In genomic region chr9:33817327-33818166, GRCh38 we compare ENCODE assay signal across 8 cellular contexts. TPM values are rescaled to one million over a fixed set of nuclear protein-coding genes. Genes with fewer than 3 reads are reported as not detected.
DNase-seq lines count a peak whose midpoint lies in the region; ATAC-seq and TF ChIP-seq lines count a peak whose summit lies in the region.

No MANE protein-coding gene starts in this region.

- TF ChIP-seq POLR2A in Raji (IDR thresholded peaks at IDR 0.05; ENCODE audit: insufficient read depth, low read depth, low read length) (peak; percentile 47), upper lobe of left lung (IDR thresholded peaks at IDR 0.05) (peak in 2 of 4 donors; percentile 50 to 79)

- peak overlapping the region; percentile 72 to 96 (median 88) for H3K4me3 ChIP-seq in upper lobe of left lung

- CTCF ChIA-PET in CD4-positive, alpha-beta T cell (lab: Charles Lee), result no interaction called here

- peak overlapping the region; percentile 96 for H3K4me3 Mint-ChIP-seq in CD4-positive, alpha-beta T cell
- H3K4me3 Mint-ChIP-seq in osteocyte (ENCODE audit: unreplicated experiment), result peak overlapping the region; percentile 77

- no peaks in the 10 kb centered on the region for H3K9me3 Mint-ChIP-seq in CD4-positive, alpha-beta T cell
- H3K9me3 Mint-ChIP-seq in osteocyte (ENCODE audit: unreplicated experiment), result no peaks in the 10 kb centered on the region

- POLR2A ChIA-PET in CD4-positive, alpha-beta T cell (lab: Charles Lee), result interaction anchor here (0.8 to 1.3 kb wide), 5 partner anchors 27 to 528 kb away, joined by 3 to 4 read pairs (median 3); partner anchors contain the start of genes NFX1, NOL6 and UBAP2

- no peaks in the 10 kb centered on the region for H3K27me3 ChIP-seq in CD4-positive, alpha-beta T cell (ENCODE audit: control insufficient read depth, insufficient read depth, low read length)
- H3K27me3 ChIP-seq in upper lobe of left lung, result no peaks in the 10 kb centered on the region

- peak overlapping the region; percentile 91 for H3K27ac ChIP-seq in CD4-positive, alpha-beta T cell (ENCODE audit: low read depth, low read length)
- peak overlapping the region; percentile 99 to 100 (median 100) for H3K27ac ChIP-seq in upper lobe of left lung

- ATAC-seq in CD4-positive, alpha-beta T cell (ENCODE audit: poor library complexity), result peak; percentile 1
- ATAC-seq in HG03460 (IDR thresholded peaks at IDR 0.05; ENCODE audit: unreplicated experiment) (peak; percentile 17), upper lobe of left lung (ENCODE audit: low FRiP score in 2 of 2) (peak; percentile 8 to 51)

- peaks cover 59% of the 10 kb centered on the region for H3K4me1 Mint-ChIP-seq in CD4-positive, alpha-beta T cell (ENCODE audit: low read depth)
- H3K4me1 Mint-ChIP-seq in osteocyte (ENCODE audit: unreplicated experiment), result peaks cover 46% of the 10 kb centered on the region

- 0% methylated on average over 32 of the region's 81 CpGs; no CpG with 5 or more reads in 1 of the 2 donors for whole genome bisulfite sequencing in upper lobe of left lung, 2 donors

- intact Hi-C loops in CD4-positive, alpha-beta T cell (cut with DNase I, micrococcal nuclease), result loop anchor here (2.0 to 10.0 kb wide), 5 partner anchors 227 to 640 kb away; partner anchors contain the start of genes UBAP2 (in 2 of the 2), DNAI1 (in 1 of the 2), FAM219A (in 1 of the 2) and MYORG (in 1 of the 2)

- peak overlapping the region; percentile 98 for H3K27ac Mint-ChIP-seq in CD4-positive, alpha-beta T cell
- peak overlapping the region; percentile 77 for H3K27ac Mint-ChIP-seq in osteocyte (ENCODE audit: unreplicated experiment)

- no peaks in the 10 kb centered on the region for H3K27me3 Mint-ChIP-seq in CD4-positive, alpha-beta T cell
- no peaks in the 10 kb centered on the region for H3K27me3 Mint-ChIP-seq in osteocyte (ENCODE audit: unreplicated experiment)

- H3K36me3 ChIP-seq in upper lobe of left lung, result no peaks in the 10 kb centered on the region

- H3K36me3 Mint-ChIP-seq in CD4-positive, alpha-beta T cell (ENCODE audit: low read depth), result peaks cover 17% of the 10 kb centered on the region
- H3K36me3 Mint-ChIP-seq in osteocyte (ENCODE audit: unreplicated experiment), result no peaks in the 10 kb centered on the region

- TF ChIP-seq EP300 in upper lobe of left lung (IDR thresholded peaks at IDR 0.05), result no peak

- TF ChIP-seq CTCF in CD4-positive, alpha-beta T cell (IDR thresholded peaks at IDR 0.05), result no peak
- TF ChIP-seq CTCF in osteocyte (IDR thresholded peaks at IDR 0.05) (peak; percentile 37), upper lobe of left lung (IDR thresholded peaks at IDR 0.05) (peak in 5 of 6 experiments; percentile 34 to 70 (median 45))

- no peaks in the 10 kb centered on the region for H3K9me3 ChIP-seq in CD4-positive, alpha-beta T cell (ENCODE audit: control insufficient read depth, low read length)
- no peaks in the 10 kb centered on the region for H3K9me3 ChIP-seq in upper lobe of left lung

- peak in 9 of 10 experiments; percentile 31 to 61 (median 44) for DNase-seq in CD4-positive, alpha-beta T cell
- DNase-seq in GM19238 (ENCODE audit: insufficient read length, low spot score) (peak; percentile 47), glomerular visceral epithelial cell (ENCODE audit: extremely low spot score) (peak; percentile 78), osteocyte (ENCODE audit: extremely low spot score, unreplicated experiment) (peak; percentile 88), upper lobe of left lung (peak; percentile 48 to 91)
- DNase-seq in activated naive CD4-positive, alpha-beta T cell treated with anti-CD3 and anti-CD28 coated beads, Interleukin-2, amount 50 U/mL, for 16 hours, result peak; percentile 57

- peaks cover 42 to 58% (median 54%) of the 10 kb centered on the region in 4 donors for H3K4me1 ChIP-seq in upper lobe of left lung

RNA-seq across cellular contexts. Expression of gene UBE2R2, which starts 0.6 kb away (rescaled TPM):
- 10 to 100 TPM; 22.7 to 24.5 TPM for total RNA-seq in CD4-positive, alpha-beta T cell
- total RNA-seq in osteocyte (48.1 and 49.1 TPM in 2 replicates), upper lobe of left lung (10 to 100 TPM; 24.6 to 33.6 (median 28.8) TPM)

RNA-seq across cellular contexts. Expression of gene PRSS3, which starts 22.2 kb away (rescaled TPM):
- not detected for total RNA-seq in CD4-positive, alpha-beta T cell
- not detected in 2 replicates for total RNA-seq in osteocyte
- 1 to 10 TPM in 1 of 6 donors, under 1 TPM in 1, not detected in 4; 0.69 to 2.1 TPM for total RNA-seq in upper lobe of left lung

Comparison
In these comparisons a context has a peak if more than half of its experiments do, and no peak if none do; other contexts are left out.
1. Peak in every context shown above with its lines: DNase-seq, ATAC-seq, H3K4me3 ChIP-seq and H3K27ac ChIP-seq.